Comparison of ENCODE assay signal across 19 cellular contexts in the genomic region with DNA sequence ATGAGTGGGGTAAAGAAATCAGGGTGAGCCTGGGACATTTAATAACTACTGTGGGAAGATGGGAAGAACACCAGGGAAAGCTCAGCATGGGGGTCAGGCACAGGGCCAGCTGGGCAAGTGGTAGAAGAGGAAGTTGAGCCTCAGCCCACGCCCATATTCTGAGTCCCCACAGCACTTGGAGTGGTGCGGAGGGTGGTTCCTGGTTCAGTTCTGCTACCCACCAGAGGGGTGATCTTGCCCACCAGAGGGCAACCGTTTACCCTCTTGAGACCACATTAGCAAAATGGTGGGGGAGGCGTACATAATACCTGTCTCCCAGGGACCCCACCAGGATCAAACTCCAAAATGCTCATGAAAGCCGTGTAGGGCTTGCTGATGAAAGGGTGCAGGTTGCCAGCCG. TPM values are rescaled to one million over a fixed set of nuclear protein-coding genes. Genes with fewer than 3 reads are reported as not detected.
A peak's percentile ranks its signal among the peaks of the same experiment; 100 is the strongest.
DNase-seq lines count a peak whose midpoint lies in the region; ATAC-seq and TF ChIP-seq lines count a peak whose summit lies in the region.
"Had no signal": no experiment of that assay in that cellular context is flagged by ENCODE, and none has a peak within 500 bp of the region (broad histone marks: within the 10 kb centered on the region; RNA-seq: fewer than 3 reads in every experiment).

No MANE protein-coding gene starts in this region.

- H3K4me1 Mint-ChIP-seq in chondrocyte (ENCODE audit: low read depth) (peaks cover 11% of the 10 kb centered on the region), neural progenitor cell (peaks cover 75% of the 10 kb centered on the region)

- no peaks in the 10 kb centered on the region for H3K9me3 ChIP-seq in neural progenitor cell (ENCODE audit: low read depth)
- H3K9me3 ChIP-seq: Caco-2, pancreas, tibial nerve had no signal

- H3K27me3 ChIP-seq in neural progenitor cell = peaks cover 63% of the 10 kb centered on the region
- H3K27me3 ChIP-seq: pancreas had no signal

- H3K27ac Mint-ChIP-seq in chondrocyte (ENCODE audit: unreplicated experiment) (no peak overlapping the region), neural progenitor cell (no peak overlapping the region)

- no peaks in the 10 kb centered on the region for H3K9me3 Mint-ChIP-seq in chondrocyte (ENCODE audit: low read depth)
- H3K9me3 Mint-ChIP-seq in neural progenitor cell = no peaks in the 10 kb centered on the region

- H3K36me3 ChIP-seq in neural progenitor cell = no peaks in the 10 kb centered on the region
- H3K36me3 ChIP-seq: pancreas, tibial nerve had no signal

- H3K4me3 Mint-ChIP-seq in chondrocyte (ENCODE audit: unreplicated experiment) (no peak overlapping the region), neural progenitor cell (peak overlapping the region; percentile 3)

- H3K4me1 ChIP-seq in neural progenitor cell = peaks cover 37% of the 10 kb centered on the region
- H3K4me1 ChIP-seq: pancreas had no signal

- ATAC-seq in HG03025 (IDR thresholded peaks at IDR 0.05; ENCODE audit: low FRiP score, unreplicated experiment) = no peak

- H4K20me1 ChIP-seq in neural progenitor cell (ENCODE audit: low read depth) = peaks cover 43% of the 10 kb centered on the region

- H3K27me3 Mint-ChIP-seq in chondrocyte (ENCODE audit: low read depth) = peaks cover 9% of the 10 kb centered on the region
- peaks cover 48% of the 10 kb centered on the region for H3K27me3 Mint-ChIP-seq in neural progenitor cell (ENCODE audit: insufficient read depth, low read depth)

- no peak overlapping the region for H3K4me3 ChIP-seq in neural progenitor cell
- H3K4me3 ChIP-seq: lung, pancreas, tibial nerve had no signal

- H3K79me2 ChIP-seq in neural progenitor cell (ENCODE audit: low read depth) = no peaks in the 10 kb centered on the region

- H3K4me2 ChIP-seq in neural progenitor cell = no peak overlapping the region

- DNase-seq in DMS 273 (lab: John Stamatoyannopoulos, UW; ENCODE audit: unreplicated experiment) (peak; percentile 48), DMS 273 treated with DMSO at 0.1 percent for 48 hours (lab: John Stamatoyannopoulos, UW) (no peak), MV-4-11 (lab: John Stamatoyannopoulos, UW) (peak; percentile 74), chondrocyte (ENCODE audit: low spot score) (peak; percentile 58), neural progenitor cell (ENCODE audit: low spot score) (no peak), NCI-H2107 treated with DMSO at 0.1 percent for 48 hours (lab: John Stamatoyannopoulos, UW; ENCODE audit: unreplicated experiment) (no peak), GM10266 (ENCODE audit: extremely low spot score) (no peak)
- DNase-seq: activated naive CD4-positive, alpha-beta T cell treated with anti-CD3 and anti-CD28 coated beads, Interleukin-2, amount 50 U/mL, for 16 hours; cerebellar nuclear complex; erythroblast; pancreas; stimulated activated CD4-positive, alpha-beta T cell treated with anti-CD3 and anti-CD28 coated beads, Interleukin-15, amount 100 ng/mL, for 24 hours; T1000 had no signal

- TF ChIP-seq CTCF in chondrocyte (IDR thresholded peaks at IDR 0.05) (peak; percentile 5), neural progenitor cell (IDR thresholded peaks at IDR 0.05) (no peak), GM10266 (IDR thresholded peaks at IDR 0.05; ENCODE audit: control insufficient read depth, insufficient read depth, low read depth, missing control alignments) (no peak)

- H2AFZ ChIP-seq in neural progenitor cell (replicated peaks) = no peak overlapping the region

- H3F3A ChIP-seq in neural progenitor cell (ENCODE audit: low read depth) = peaks cover 44% of the 10 kb centered on the region

- no peak overlapping the region for H3K9ac ChIP-seq in neural progenitor cell

- no peaks in the 10 kb centered on the region for H3K36me3 Mint-ChIP-seq in chondrocyte (ENCODE audit: low read depth)
- no peaks in the 10 kb centered on the region for H3K36me3 Mint-ChIP-seq in neural progenitor cell

- no peak overlapping the region for H3K27ac ChIP-seq in neural progenitor cell
- H3K27ac ChIP-seq: 22Rv1, pancreas, RWPE1 had no signal

RNA-seq across cellular contexts. Expression of gene ANKRD33, which starts 16.8 kb away (rescaled TPM):
- total RNA-seq in chondrocyte = not detected in 3 replicates
- 0.39 and 0.46 TPM in 2 replicates for total RNA-seq in neural progenitor cell (ENCODE audit: low replicate concordance)
- total RNA-seq: Caco-2, pancreas had no signal

RNA-seq across cellular contexts. Expression of gene FIGNL2, which starts 22.6 kb away (rescaled TPM):
- total RNA-seq in chondrocyte = 0.26 to 0.30 TPM in 2 of 3 replicates, not detected in the other
- 9.3 and 25.1 TPM in 2 replicates for total RNA-seq in neural progenitor cell (ENCODE audit: low replicate concordance)

RNA-seq across cellular contexts. Expression of gene ACVRL1, which starts 36.2 kb away (rescaled TPM):
- total RNA-seq in chondrocyte (0.36 to 0.60 TPM in 2 of 3 replicates, not detected in the other), neural progenitor cell (ENCODE audit: low replicate concordance) (0.22 and 2.0 TPM in 2 replicates)
- total RNA-seq: Caco-2 had no signal

Comparison
In these comparisons a context has a peak if more than half of its experiments do, and no peak if none do; other contexts are left out.
1. DNase-seq: peak in DMS 273 (single experiment), MV-4-11 (single experiment) and chondrocyte (single experiment); none in DMS 273 treated with DMSO at 0.1 percent for 48 hours (single experiment), neural progenitor cell (single experiment), NCI-H2107 treated with DMSO at 0.1 percent for 48 hours (single experiment) and GM10266 (single experiment).